In genomic region chr12:70849265-70849960, GRCh38 we compare ENCODE assay signal across 9 cellular contexts.
A peak's percentile ranks its signal among the peaks of the same experiment; 100 is the strongest.
DNase-seq lines count a peak whose midpoint lies in the region; ATAC-seq and TF ChIP-seq lines count a peak whose summit lies in the region.
"Had no signal": no experiment of that assay in that cellular context is flagged by ENCODE, and none has a peak within 500 bp of the region (broad histone marks: within the 10 kb centered on the region; RNA-seq: fewer than 3 reads in every experiment).

No MANE protein-coding gene starts in this region.

- DNase-seq in heart right ventricle (no peak), right atrium auricular region (ENCODE audit: low spot score) (no peak), RKO (ENCODE audit: low spot score) (peak; percentile 55), germinal center (ENCODE audit: low spot score) (peak; percentile 4), upper lobe of right lung (no peak), esophagus squamous epithelium (lab: John Stamatoyannopoulos, UW) (no peak), NCI-H1048 (lab: John Stamatoyannopoulos, UW) (no peak)
- DNase-seq in activated CD8-positive, alpha-beta T cell treated with anti-CD3 and anti-CD28 coated beads for 36 hours, result no peak

- H3K27me3 ChIP-seq in heart right ventricle (no peaks in the 10 kb centered on the region), right atrium auricular region (no peaks in the 10 kb centered on the region), upper lobe of right lung (no peaks in the 10 kb centered on the region), esophagus squamous epithelium (no peaks in the 10 kb centered on the region)

- H3K4me1 ChIP-seq in heart right ventricle (peaks cover 0 to 10% (median 0%) of the 10 kb centered on the region in 9 donors), right atrium auricular region (no peaks in the 10 kb centered on the region), upper lobe of right lung (peaks cover 11% of the 10 kb centered on the region), esophagus squamous epithelium (no peaks in the 10 kb centered on the region)

- POLR2A ChIA-PET in activated CD8-positive, alpha-beta T cell treated with anti-CD3 and anti-CD28 coated beads for 36 hours (lab: Charles Lee), result no interaction called here

- no peaks in the 10 kb centered on the region for H3K9me3 ChIP-seq in heart right ventricle
- no peaks in the 10 kb centered on the region for H3K9me3 ChIP-seq in right atrium auricular region
- no peaks in the 10 kb centered on the region for H3K9me3 ChIP-seq in upper lobe of right lung
- H3K9me3 ChIP-seq in esophagus squamous epithelium, result no peaks in the 10 kb centered on the region

- TF ChIP-seq POLR2A in esophagus squamous epithelium (IDR thresholded peaks at IDR 0.05), result no peak

- 25 to 32% methylated on average over 3 of the region's 3 CpGs for WGBS in heart right ventricle, 2 donors
- WGBS in esophagus squamous epithelium, 2 donors, result 28 to 31% methylated on average over 3 of the region's 3 CpGs

- TF ChIP-seq CTCF in heart right ventricle (IDR thresholded peaks at IDR 0.05) (peak in 7 of 9 donors; percentile 30 to 64 (median 46)), right atrium auricular region (IDR thresholded peaks at IDR 0.05) (peak in 1 of 2 donors; percentile 60), upper lobe of right lung (IDR thresholded peaks at IDR 0.05) (peak; percentile 44), esophagus squamous epithelium (IDR thresholded peaks at IDR 0.05) (peak in 1 of 6 experiments; percentile 7)
- no peak for TF ChIP-seq CTCF in activated CD8-positive, alpha-beta T cell treated with anti-CD3 and anti-CD28 coated beads for 36 hours (IDR thresholded peaks at IDR 0.05)

- H3K9me3 Mint-ChIP-seq in activated CD8-positive, alpha-beta T cell treated with anti-CD3 and anti-CD28 coated beads for 36 hours, result no peaks in the 10 kb centered on the region

- no peaks in the 10 kb centered on the region for H3K36me3 Mint-ChIP-seq in activated CD8-positive, alpha-beta T cell treated with anti-CD3 and anti-CD28 coated beads for 36 hours (ENCODE audit: low read depth)

- H3K4me3 Mint-ChIP-seq in activated CD8-positive, alpha-beta T cell treated with anti-CD3 and anti-CD28 coated beads for 36 hours, result no peak overlapping the region

- intact Hi-C loops in heart right ventricle (cut with DNase I) (loop anchor here in 7 of 10 donors (1.0 to 5.0 kb wide), 3 partner anchors 112 to 116 kb away; no protein-coding TSS in a partner anchor), upper lobe of right lung (cut with DNase I) (no loop called here), esophagus squamous epithelium (cut with DNase I) (no loop called here)
- intact Hi-C loops in activated CD8-positive, alpha-beta T cell treated with anti-CD3 and anti-CD28 coated beads for 36 hours (cut with micrococcal nuclease), result no loop called here

- no peaks in the 10 kb centered on the region for H3K27me3 Mint-ChIP-seq in activated CD8-positive, alpha-beta T cell treated with anti-CD3 and anti-CD28 coated beads for 36 hours

- H3K36me3 ChIP-seq in heart right ventricle (no peaks in the 10 kb centered on the region), right atrium auricular region (no peaks in the 10 kb centered on the region), upper lobe of right lung (no peaks in the 10 kb centered on the region), esophagus squamous epithelium (no peaks in the 10 kb centered on the region)

- H3K27ac Mint-ChIP-seq in activated CD8-positive, alpha-beta T cell treated with anti-CD3 and anti-CD28 coated beads for 36 hours, result no peak overlapping the region

- H3K4me1 Mint-ChIP-seq in activated CD8-positive, alpha-beta T cell treated with anti-CD3 and anti-CD28 coated beads for 36 hours (ENCODE audit: low read depth), result no peaks in the 10 kb centered on the region

- ATAC-seq in heart right ventricle, result peak in 6 of 8 donors; percentile 25 to 76 (median 60)
- ATAC-seq in upper lobe of right lung, result peak; percentile 64
- ATAC-seq in activated CD8-positive, alpha-beta T cell treated with anti-CD3 and anti-CD28 coated beads for 36 hours, result no peak
- ATAC-seq: esophagus mucosa had no signal

- H3K4me3 ChIP-seq in heart right ventricle, result no peak overlapping the region
- H3K4me3 ChIP-seq in right atrium auricular region, result no peak overlapping the region
- no peak overlapping the region for H3K4me3 ChIP-seq in upper lobe of right lung
- H3K4me3 ChIP-seq in esophagus squamous epithelium, result no peak overlapping the region

- H3K27ac ChIP-seq in heart right ventricle, result no peak overlapping the region
- H3K27ac ChIP-seq in right atrium auricular region, result no peak overlapping the region
- H3K27ac ChIP-seq in upper lobe of right lung, result no peak overlapping the region
- no peak overlapping the region for H3K27ac ChIP-seq in esophagus squamous epithelium

- CTCF ChIA-PET in activated CD8-positive, alpha-beta T cell treated with anti-CD3 and anti-CD28 coated beads for 36 hours (lab: Charles Lee), result no interaction called here

Comparison
In these comparisons a context has a peak if more than half of its experiments do, and no peak if none do; other contexts are left out.
1. DNase-seq: peak in RKO (single experiment) and germinal center (single experiment); none in heart right ventricle (0 of 2), right atrium auricular region (single experiment), upper lobe of right lung (single experiment), esophagus squamous epithelium (single experiment), NCI-H1048 (single experiment) and activated CD8-positive, alpha-beta T cell treated with anti-CD3 and anti-CD28 coated beads for 36 hours (single experiment).
2. intact Hi-C loops: an anchor here in heart right ventricle (1.0 to 5.0 kb wide); none called in upper lobe of right lung, esophagus squamous epithelium and activated CD8-positive, alpha-beta T cell treated with anti-CD3 and anti-CD28 coated beads for 36 hours.